ENCODE assay signal across 11 cellular contexts in the genomic region with DNA sequence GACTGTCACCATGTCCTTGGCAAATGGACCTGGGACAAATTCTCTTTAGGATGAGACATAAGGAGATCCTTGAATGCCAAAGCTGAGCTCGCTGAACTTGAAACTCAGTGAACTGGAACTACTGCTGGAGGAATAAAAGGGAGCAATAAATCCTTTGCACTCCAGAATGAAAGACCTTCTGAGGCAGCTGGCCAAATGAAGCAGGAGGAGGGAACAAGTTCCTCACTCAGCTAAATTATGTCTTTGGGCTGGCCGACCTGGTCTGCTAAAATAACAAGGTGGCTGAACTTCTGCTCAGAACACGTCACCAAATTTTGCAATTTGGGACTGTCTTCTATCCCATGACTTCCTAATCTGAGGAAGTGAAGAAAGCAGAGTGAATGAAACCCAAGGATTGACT.
DNase-seq lines count a peak whose midpoint lies in the region; ATAC-seq and TF ChIP-seq lines count a peak whose summit lies in the region.
"Had no signal": no experiment of that assay in that cellular context is flagged by ENCODE, and none has a peak within 500 bp of the region (broad histone marks: within the 10 kb centered on the region; RNA-seq: fewer than 3 reads in every experiment).

No MANE protein-coding gene starts in this region.

- H3K27ac ChIP-seq in sigmoid colon (peak overlapping the region; percentile 22 to 72 (median 56)), RWPE1 (no peak overlapping the region)
- H3K27ac ChIP-seq: upper lobe of right lung had no signal

- intact Hi-C loops in sigmoid colon (cut with DNase I) = no loop called here

- ATAC-seq in HG03378 (IDR thresholded peaks at IDR 0.05; ENCODE audit: unreplicated experiment) = no peak
- ATAC-seq: activated naive CD8-positive, alpha-beta T cell treated with anti-CD3 and anti-CD28 coated beads, Interleukin-2, amount 50 U/mL, for 24 hours; upper lobe of right lung had no signal

- POLR2A ChIA-PET in RWPE1 (lab: Yijun Ruan, JAX; ENCODE audit: low non-redundant PET) = no interaction called here

- TF ChIP-seq POLR2A in sigmoid colon (IDR thresholded peaks at IDR 0.05) = no peak

- CTCF ChIA-PET in RWPE1 (lab: Yijun Ruan, JAX) = no interaction called here

- WGBS in sigmoid colon, 2 donors = 48 to 70% methylated on average over 3 of the region's 3 CpGs

- no peaks in the 10 kb centered on the region for H3K9me3 ChIP-seq in sigmoid colon
- H3K9me3 ChIP-seq: upper lobe of right lung had no signal

- TF ChIP-seq EP300 in sigmoid colon (IDR thresholded peaks at IDR 0.05) = peak in 2 of 4 donors; percentile 43 to 61

- no peak overlapping the region for H3K4me3 ChIP-seq in sigmoid colon
- H3K4me3 ChIP-seq: upper lobe of right lung had no signal

- TF ChIP-seq CTCF in sigmoid colon (IDR thresholded peaks at IDR 0.05) (no peak), RWPE1 (conservative IDR thresholded peaks at IDR 0.05; ENCODE audit: low read depth) (no peak)

- H3K27me3 ChIP-seq in sigmoid colon = no peaks in the 10 kb centered on the region
- H3K27me3 ChIP-seq: upper lobe of right lung had no signal

- H3K36me3 ChIP-seq in sigmoid colon = no peaks in the 10 kb centered on the region
- H3K36me3 ChIP-seq: upper lobe of right lung had no signal

- DNase-seq in DMS153 treated with DMSO at 0.1 percent for 48 hours (lab: John Stamatoyannopoulos, UW; ENCODE audit: unreplicated experiment) (peak; percentile 28), RPMI7951 (ENCODE audit: low read depth) (peak; percentile 11), glomerular visceral epithelial cell (ENCODE audit: extremely low spot score) (peak; percentile 59), sigmoid colon (peak; percentile 93), RWPE1 (ENCODE audit: low spot score) (no peak), SKM-1 (lab: John Stamatoyannopoulos, UW; ENCODE audit: unreplicated experiment) (no peak), KG1 (lab: John Stamatoyannopoulos, UW) (no peak)
- DNase-seq: activated naive CD8-positive, alpha-beta T cell treated with anti-CD3 and anti-CD28 coated beads, Interleukin-2, amount 50 U/mL, for 24 hours; NCI-H1436 treated with DMSO at 0.1 percent for 48 hours; upper lobe of right lung had no signal

- H3K4me1 ChIP-seq in sigmoid colon = peaks cover 0 to 69% (median 53%) of the 10 kb centered on the region in 4 donors
- H3K4me1 ChIP-seq: upper lobe of right lung had no signal

Comparison
In these comparisons a context has a peak if more than half of its experiments do, and no peak if none do; other contexts are left out.
1. DNase-seq: peak in DMS153 treated with DMSO at 0.1 percent for 48 hours (single experiment), RPMI7951 (single experiment), glomerular visceral epithelial cell (single experiment) and sigmoid colon (single experiment); none in RWPE1 (single experiment), SKM-1 (single experiment) and KG1 (single experiment).